30 cellular contexts compared by ENCODE assay signal in the genomic region with DNA sequence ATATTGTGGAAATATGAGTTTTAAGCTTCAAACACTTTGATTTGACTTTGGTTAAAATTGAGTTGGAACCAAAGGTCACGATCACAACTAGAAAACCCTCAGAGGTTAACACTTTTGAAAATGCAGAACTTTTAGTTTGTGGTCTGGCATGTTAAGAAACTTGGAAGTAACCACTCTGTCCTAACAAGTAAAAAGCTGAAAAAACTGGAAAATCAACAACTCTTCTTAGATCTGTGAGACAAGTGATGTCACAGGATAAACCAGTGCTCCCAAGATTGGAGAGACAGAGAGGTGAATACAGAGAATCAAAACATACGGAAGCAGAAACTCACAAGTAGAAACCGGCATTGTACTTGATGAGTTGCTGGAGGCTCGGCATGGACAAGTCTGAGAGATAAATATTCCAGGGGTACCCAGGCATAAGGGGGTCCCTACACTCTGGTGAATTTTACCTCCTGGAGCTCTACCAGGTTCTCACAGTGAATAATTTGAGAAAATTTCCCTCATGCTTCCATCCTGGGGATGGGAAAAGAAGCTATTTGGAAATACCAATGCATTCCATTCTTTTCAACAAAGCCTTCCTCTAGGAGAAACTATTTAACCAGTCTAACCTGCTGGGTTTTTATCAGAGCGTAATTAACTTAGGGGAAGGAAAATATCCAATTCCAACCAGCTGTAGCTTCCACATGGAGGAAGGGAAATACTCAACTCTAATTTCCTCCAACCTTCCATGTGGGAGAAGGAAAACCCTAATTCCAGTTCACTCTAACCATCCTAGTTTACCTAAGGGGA. TPM values are rescaled to one million over a fixed set of nuclear protein-coding genes. Genes with fewer than 3 reads are reported as not detected.
DNase-seq lines count a peak whose midpoint lies in the region; FAIRE-seq and TF ChIP-seq lines count a peak whose summit lies in the region.
"Had no signal": no experiment of that assay in that cellular context is flagged by ENCODE, and none has a peak within 500 bp of the region (broad histone marks: within the 10 kb centered on the region; RNA-seq: fewer than 3 reads in every experiment).

No MANE protein-coding gene starts in this region.

- H3K9me3 Mint-ChIP-seq in H9, result no peaks in the 10 kb centered on the region; a peak in 1 of 5 replicates
- no peaks in the 10 kb centered on the region for H3K9me3 Mint-ChIP-seq in dendritic cell treated with granulocyte-macrophage colony-stimulating factor and Interleukin-4, amounts not matched to agents 40 ng/mL and 50 ng/mL, for 4 days
- H3K9me3 Mint-ChIP-seq: IgD-negative memory B cell had no signal

- H3K36me3 Mint-ChIP-seq in H9 (ENCODE audit: insufficient read depth in 1 of 3, low read depth in 3 of 3), result no peaks in the 10 kb centered on the region
- H3K36me3 Mint-ChIP-seq in dendritic cell treated with granulocyte-macrophage colony-stimulating factor and Interleukin-4, amounts not matched to agents 40 ng/mL and 50 ng/mL, for 4 days (ENCODE audit: low read depth), result no peaks in the 10 kb centered on the region
- H3K36me3 Mint-ChIP-seq: CD4-positive, alpha-beta memory T cell; IgD-negative memory B cell had no signal

- H3K27me3 ChIP-seq in H9 (ENCODE audit: insufficient read depth, low read length), result no peaks in the 10 kb centered on the region
- H3K27me3 ChIP-seq in iPS-20b (ENCODE audit: insufficient read depth, low read length), result no peaks in the 10 kb centered on the region
- H3K27me3 ChIP-seq in smooth muscle cell (ENCODE audit: low read depth), result no peaks in the 10 kb centered on the region

- H2BK15ac ChIP-seq in H9 (ENCODE audit: low read depth, low read length), result no peak overlapping the region

- H3K4me2 ChIP-seq in H9 (ENCODE audit: insufficient read depth, insufficient read length, low read length) (no peak overlapping the region), smooth muscle cell (no peak overlapping the region)
- H3K4me2 ChIP-seq: A549, KMS-11 had no signal

- no CpG with 5 or more reads among the region's 5 CpGs for WGBS in H9 (ENCODE audit: extremely low coverage, insufficient read length, low lambda C conversion rate)
- 83% methylated on average over 5 of the region's 5 CpGs for WGBS in smooth muscle cell (ENCODE audit: low lambda C conversion rate)

- intact Hi-C loops in dendritic cell treated with granulocyte-macrophage colony-stimulating factor and Interleukin-4, amounts not matched to agents 40 ng/mL and 50 ng/mL, for 4 days (cut with micrococcal nuclease), result loop anchor here (10.0 kb wide), 1 partner anchor 207 kb away; no protein-coding TSS in a partner anchor

- H2AK5ac ChIP-seq in H9 (ENCODE audit: insufficient read length, low read length), result no peak overlapping the region

- no peak overlapping the region for H3K27ac ChIP-seq in H9 (ENCODE audit: insufficient read length, low read depth, low read length)
- no peak overlapping the region for H3K27ac ChIP-seq in iPS-20b (ENCODE audit: low read length)
- H3K27ac ChIP-seq in smooth muscle cell (ENCODE audit: low read depth), result peak overlapping the region; percentile 66
- H3K27ac ChIP-seq: A549; BLaER1 treated with 17β-estradiol and CSF1 and Interleukin-3, amounts not matched to agents 10 nM and 100 nM; GM23248; KMS-11; SK-N-MC had no signal

- no peak for TF ChIP-seq POLR2A in GM12892 (IDR thresholded peaks at IDR 0.05; ENCODE audit: low read depth, low read length)

- no peak overlapping the region for H3K23ac ChIP-seq in H9 (ENCODE audit: insufficient read length, low read depth, low read length)

- H2AFZ ChIP-seq in H9 (ENCODE audit: low read length) (peak overlapping the region; percentile 70), smooth muscle cell (ENCODE audit: low read depth) (no peak overlapping the region)
- H2AFZ ChIP-seq: GM23248 had no signal

- no peaks in the 10 kb centered on the region for H3K27me3 Mint-ChIP-seq in H9 (ENCODE audit: low read depth)
- no peaks in the 10 kb centered on the region for H3K27me3 Mint-ChIP-seq in dendritic cell treated with granulocyte-macrophage colony-stimulating factor and Interleukin-4, amounts not matched to agents 40 ng/mL and 50 ng/mL, for 4 days
- H3K27me3 Mint-ChIP-seq: IgD-negative memory B cell had no signal

- no peak overlapping the region for H3T11ph ChIP-seq in H9 (ENCODE audit: low read length)

- DNase-seq in H9, result peak; percentile 13
- no peak for DNase-seq in smooth muscle cell (lab: John Stamatoyannopoulos, UW; ENCODE audit: unreplicated experiment)
- DNase-seq in GM12892 (ENCODE audit: insufficient read length), result no peak
- DNase-seq in HuH-7 (ENCODE audit: low spot score), result no peak
- DNase-seq in D721Med (ENCODE audit: insufficient read length, low spot score), result no peak
- DNase-seq in NCI-H2196 (lab: John Stamatoyannopoulos, UW; ENCODE audit: unreplicated experiment), result no peak
- DNase-seq: AML-193; CD4-positive, alpha-beta memory T cell; COR-L47; DMS 273 treated with DMSO at 0.1 percent for 48 hours; DMS79; GM23248; MM.1S; NCI-H1048; NCI-H1417 treated with DMSO at 0.1 percent for 48 hours; NCI-H1694 treated with DMSO at 0.1 percent for 48 hours; NCI-H2081 treated with DMSO at 0.1 percent for 48 hours; NCI-H2171; NCI-H524 treated with DMSO at 0.1 percent for 48 hours; NCI-H774; SIG-M5 had no signal

- no peaks in the 10 kb centered on the region for H3K79me1 ChIP-seq in H9 (ENCODE audit: insufficient read depth, low read depth, low read length, poor library complexity, severe bottlenecking)

- no peaks in the 10 kb centered on the region for H3K23me2 ChIP-seq in H9 (ENCODE audit: insufficient read length, low read depth, low read length, poor library complexity, severe bottlenecking)

- H3K79me2 ChIP-seq in H9 (ENCODE audit: insufficient read depth, low read length), result no peaks in the 10 kb centered on the region
- no peaks in the 10 kb centered on the region for H3K79me2 ChIP-seq in smooth muscle cell (ENCODE audit: low read depth)

- FAIRE-seq in GM12892 (lab: Jason Lieb, UNC) (no peak), D721Med (lab: Jason Lieb, UNC) (no peak)
- FAIRE-seq: A549, GM18507, RCC 7860 had no signal

- H4K8ac ChIP-seq in H9 (replicated peaks; ENCODE audit: insufficient read length, low read depth, low read length), result no peak overlapping the region

- H3K9me3 ChIP-seq in H9 (ENCODE audit: control insufficient read depth, low read depth, low read length) (no peaks in the 10 kb centered on the region), iPS-20b (ENCODE audit: insufficient read depth, low read depth, low read length) (no peaks in the 10 kb centered on the region), smooth muscle cell (replicated peaks; ENCODE audit: low read depth) (no peaks in the 10 kb centered on the region)
- H3K9me3 ChIP-seq: A549; BLaER1 treated with 17β-estradiol and CSF1 and Interleukin-3, amounts not matched to agents 10 nM and 100 nM had no signal

- H2BK12ac ChIP-seq in H9 (ENCODE audit: insufficient read length, low read depth, low read length), result no peak overlapping the region

- H4K20me1 ChIP-seq in H9 (ENCODE audit: control insufficient read depth, insufficient read depth, insufficient read length), result no peaks in the 10 kb centered on the region
- H4K20me1 ChIP-seq in smooth muscle cell (ENCODE audit: low read depth), result no peaks in the 10 kb centered on the region
- H4K20me1 ChIP-seq: BLaER1 treated with 17β-estradiol and CSF1 and Interleukin-3, amounts not matched to agents 10 nM and 100 nM had no signal

- no peaks in the 10 kb centered on the region for H3F3A ChIP-seq in smooth muscle cell (ENCODE audit: low read depth)

- H2BK5ac ChIP-seq in H9 (ENCODE audit: insufficient read length, low read length), result no peak overlapping the region

- no peak overlapping the region for H4K91ac ChIP-seq in H9 (ENCODE audit: insufficient read length, low read depth, low read length)

- no peak overlapping the region for H3K4ac ChIP-seq in H9 (ENCODE audit: low read depth, low read length)

- no peak overlapping the region for H3K4me3 Mint-ChIP-seq in H9
- no peak overlapping the region for H3K4me3 Mint-ChIP-seq in dendritic cell treated with granulocyte-macrophage colony-stimulating factor and Interleukin-4, amounts not matched to agents 40 ng/mL and 50 ng/mL, for 4 days
- H3K4me3 Mint-ChIP-seq: CD4-positive, alpha-beta memory T cell; IgD-negative memory B cell had no signal

- TF ChIP-seq CTCF in H9 (conservative IDR thresholded peaks at IDR 0.05) (no peak), smooth muscle cell (IDR thresholded peaks at IDR 0.05; ENCODE audit: borderline replicate concordance, insufficient read depth, poor library complexity, severe bottlenecking) (no peak), D721Med (IDR thresholded peaks at IDR 0.05; ENCODE audit: insufficient read depth, missing control alignments) (no peak)

- no peak overlapping the region for H2BK20ac ChIP-seq in H9 (ENCODE audit: low read depth, low read length, poor library complexity, severe bottlenecking)

- no peak overlapping the region for H4K5ac ChIP-seq in H9 (ENCODE audit: insufficient read length, low read depth, low read length)

- H3K56ac ChIP-seq in H9 (ENCODE audit: insufficient read length, low read depth, low read length), result no peak overlapping the region

- H3K4me3 ChIP-seq in iPS-20b (ENCODE audit: low read length), result peak overlapping the region; percentile 18; the same call in 1 of the 2 replicates
- no peak overlapping the region for H3K4me3 ChIP-seq in smooth muscle cell
- H3K4me3 ChIP-seq: A549; BLaER1 treated with 17β-estradiol and CSF1 and Interleukin-3, amounts not matched to agents 10 nM and 100 nM; GM23248; SK-N-MC had no signal

- H3K4me1 ChIP-seq in H9 (ENCODE audit: insufficient read depth, low read length) (no peaks in the 10 kb centered on the region), iPS-20b (ENCODE audit: insufficient read depth, low read length) (peaks cover 9% of the 10 kb centered on the region; the same call in 1 of the 2 replicates), smooth muscle cell (ENCODE audit: low read depth) (no peaks in the 10 kb centered on the region)
- H3K4me1 ChIP-seq: A549 had no signal

- no peak overlapping the region for H2BK120ac ChIP-seq in H9 (ENCODE audit: low read depth, low read length, poor library complexity, severe bottlenecking)

- no peak overlapping the region for H3K18ac ChIP-seq in H9 (ENCODE audit: insufficient read length, low read depth, low read length)

- H3K14ac ChIP-seq in H9 (ENCODE audit: insufficient read depth, low read length), result no peak overlapping the region

- peak overlapping the region in 1 of 3 experiments; percentile 37; a peak in 3 of 7 replicates for H3K27ac Mint-ChIP-seq in H9
- H3K27ac Mint-ChIP-seq in dendritic cell treated with granulocyte-macrophage colony-stimulating factor and Interleukin-4, amounts not matched to agents 40 ng/mL and 50 ng/mL, for 4 days, result peak overlapping the region; percentile 46
- H3K27ac Mint-ChIP-seq: IgD-negative memory B cell had no signal

- H3K4me1 Mint-ChIP-seq in H9, result peaks cover 11 to 13% of the 10 kb centered on the region in 2 experiments
- peaks cover 41% of the 10 kb centered on the region for H3K4me1 Mint-ChIP-seq in dendritic cell treated with granulocyte-macrophage colony-stimulating factor and Interleukin-4, amounts not matched to agents 40 ng/mL and 50 ng/mL, for 4 days (ENCODE audit: low read depth)

- H3K36me3 ChIP-seq in iPS-20b (ENCODE audit: insufficient read depth, low read depth, low read length) (no peaks in the 10 kb centered on the region), smooth muscle cell (ENCODE audit: low read depth) (no peaks in the 10 kb centered on the region)
- H3K36me3 ChIP-seq: BLaER1 treated with 17β-estradiol and CSF1 and Interleukin-3, amounts not matched to agents 10 nM and 100 nM had no signal

- H3K9ac ChIP-seq in H9 (ENCODE audit: extremely low read depth, insufficient read length, low read length) (no peak overlapping the region), iPS-20b (ENCODE audit: low read depth, low read length) (peak overlapping the region; percentile 21; the same call in 1 of the 2 replicates), smooth muscle cell (ENCODE audit: low read depth) (no peak overlapping the region)
- H3K9ac ChIP-seq: BLaER1 treated with 17β-estradiol and CSF1 and Interleukin-3, amounts not matched to agents 10 nM and 100 nM; GM23248; KMS-11 had no signal

RNA-seq across cellular contexts. Expression of a gene that starts 17.2 kb away (rescaled TPM):
- total RNA-seq in H9 (2021) (2.1 TPM in 2 replicates), smooth muscle cell (0.13 and 0.49 TPM in 2 replicates)
- polyA plus RNA-seq in smooth muscle cell, result 0.41 TPM in 1 of 2 replicates, not detected in the other
- 2.0 TPM for polyA plus RNA-seq in GM12892 (2012; ENCODE audit: missing spikeins)
- total RNA-seq: CD4-positive, alpha-beta memory T cell; GM23248 had no signal
- polyA plus RNA-seq: A549, GM23248, IgD-negative memory B cell had no signal

RNA-seq across cellular contexts. Expression of a gene that starts 23.6 kb away (rescaled TPM):
- total RNA-seq in H9 (2021), result not detected in 2 replicates
- not detected in 2 replicates for total RNA-seq in smooth muscle cell
- polyA plus RNA-seq in smooth muscle cell, result not detected in 2 replicates
- polyA plus RNA-seq in GM12892 (2012; ENCODE audit: missing spikeins), result not detected
- total RNA-seq: CD4-positive, alpha-beta memory T cell; GM23248 had no signal
- polyA plus RNA-seq: A549; CD4-positive, alpha-beta memory T cell; GM23248; IgD-negative memory B cell had no signal

RNA-seq across cellular contexts. Expression of a gene that starts 37.3 kb away (rescaled TPM):
- total RNA-seq in H9 (2021) (not detected in 2 replicates), smooth muscle cell (not detected in 2 replicates)
- 0.15 TPM in 1 of 2 replicates, not detected in the other for polyA plus RNA-seq in smooth muscle cell
- polyA plus RNA-seq in GM12892 (2012; ENCODE audit: missing spikeins), result not detected
- total RNA-seq: GM23248 had no signal
- polyA plus RNA-seq: A549; CD4-positive, alpha-beta memory T cell; GM23248; IgD-negative memory B cell had no signal
